In the genomic region with DNA sequence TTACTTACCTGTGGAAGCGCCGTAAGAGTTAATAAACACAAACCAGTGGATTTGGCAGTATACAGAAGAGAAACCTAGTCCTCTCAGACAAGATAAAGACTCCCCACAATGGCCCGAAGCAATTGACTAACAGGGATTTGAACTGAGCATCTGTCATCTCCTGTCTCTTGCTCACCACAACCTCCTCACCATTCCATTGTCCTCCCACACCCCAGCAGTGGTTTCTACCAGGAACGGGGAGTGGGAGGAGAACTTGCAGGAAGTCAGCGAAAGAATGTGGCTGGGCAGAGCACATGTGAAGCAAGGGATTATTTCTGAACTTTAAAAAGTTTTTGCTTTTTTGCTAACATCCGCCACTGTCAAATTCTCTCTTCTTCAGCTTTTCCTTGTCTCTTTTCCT, we compare ENCODE assay signal across 20 cellular contexts. TPM values are rescaled to one million over a fixed set of nuclear protein-coding genes. Genes with fewer than 3 reads are reported as not detected.
DNase-seq lines count a peak whose midpoint lies in the region; ATAC-seq and TF ChIP-seq lines count a peak whose summit lies in the region.
"Had no signal": no experiment of that assay in that cellular context is flagged by ENCODE, and none has a peak within 500 bp of the region (broad histone marks: within the 10 kb centered on the region; RNA-seq: fewer than 3 reads in every experiment).

No MANE protein-coding gene starts in this region.

- peak overlapping the region; percentile 15 for H3K9ac ChIP-seq in mammary epithelial cell (ENCODE audit: insufficient read depth, low read length)

- H3K27me3 Mint-ChIP-seq in T-helper 17 cell, result peaks cover 34% of the 10 kb centered on the region

- H3K36me3 Mint-ChIP-seq in T-helper 17 cell (ENCODE audit: low read depth), result no peaks in the 10 kb centered on the region

- H2AFZ ChIP-seq in mammary epithelial cell (ENCODE audit: low read depth, low read length), result peak overlapping the region; percentile 75

- H3K4me1 ChIP-seq in mammary epithelial cell (ENCODE audit: insufficient read depth, low read length), result peaks cover 33% of the 10 kb centered on the region
- H3K4me1 ChIP-seq: HAP-1, thyroid gland had no signal

- no peaks in the 10 kb centered on the region for H3K4me1 Mint-ChIP-seq in T-helper 17 cell
- H3K4me1 Mint-ChIP-seq: activated naive CD8-positive, alpha-beta T cell treated with anti-CD3 and anti-CD28 coated beads, Interleukin-2, amount 50 U/mL, for 24 hours had no signal

- H3K4me3 ChIP-seq in AG09309 (ENCODE audit: control insufficient read depth, low read depth, low read length) (no peak overlapping the region), mammary epithelial cell (replicated peaks in 1 of 3; ENCODE audit: insufficient read depth in 1 of 3, low read depth in 2 of 3, low read length in 3 of 3) (no peak overlapping the region)
- H3K4me3 ChIP-seq: HAP-1, thyroid gland had no signal

- BruUV-seq in mammary epithelial cell (replicated peaks; lab: Mats Ljungman, UMichigan), result no TSS peak

- H4K20me1 ChIP-seq in mammary epithelial cell (ENCODE audit: insufficient read depth, low read length), result no peaks in the 10 kb centered on the region

- H3K4me3 Mint-ChIP-seq in T-helper 17 cell, result no peak overlapping the region
- H3K4me3 Mint-ChIP-seq: activated naive CD8-positive, alpha-beta T cell treated with anti-CD3 and anti-CD28 coated beads, Interleukin-2, amount 50 U/mL, for 24 hours had no signal

- H3K27ac ChIP-seq in mammary epithelial cell (ENCODE audit: insufficient read depth, low read depth, low read length), result peak overlapping the region; percentile 78
- H3K27ac ChIP-seq: thyroid gland had no signal

- WGBS in mammary epithelial cell (ENCODE audit: low coverage, missing lambda C conversion rate), result 5% methylated on average over 6 of the region's 6 CpGs

- no peaks in the 10 kb centered on the region for H3K79me2 ChIP-seq in mammary epithelial cell (ENCODE audit: insufficient read depth, low read length)

- in situ Hi-C loops in mammary epithelial cell (cut with MboI; ENCODE audit: low sequenced_read_pairs in 2 of 2), result no loop called here

- H3K27ac Mint-ChIP-seq in T-helper 17 cell, result no peak overlapping the region
- H3K27ac Mint-ChIP-seq: activated naive CD8-positive, alpha-beta T cell treated with anti-CD3 and anti-CD28 coated beads, Interleukin-2, amount 50 U/mL, for 24 hours had no signal

- TF ChIP-seq CTCF in AG09309 (IDR thresholded peaks at IDR 0.05; ENCODE audit: control insufficient read depth, insufficient read depth, low read depth, low read length, missing control alignments) (no peak), mammary epithelial cell (conservative IDR thresholded peaks at IDR 0.05 in 1 of 2, IDR thresholded peaks at IDR 0.05 in 1 of 2; ENCODE audit: extremely low read depth in 1 of 2, insufficient read depth in 1 of 2, low read depth in 1 of 2, low read length in 2 of 2) (no peak)

- DNase-seq in AG09309 (ENCODE audit: low read depth) (peak; percentile 66), Kasumi-1 (lab: John Stamatoyannopoulos, UW) (peak; percentile 31 to 42), mammary epithelial cell (peak; percentile 88), lung microvascular endothelial cell (ENCODE audit: low read depth in 2 of 2) (peak; percentile 2 to 6), NCI-H1436 (lab: John Stamatoyannopoulos, UW) (no peak), T-helper 17 cell (no peak), NCI-H1105 (lab: John Stamatoyannopoulos, UW) (no peak), NCI-H82 (lab: John Stamatoyannopoulos, UW) (no peak)
- DNase-seq: activated naive CD8-positive, alpha-beta T cell treated with anti-CD3 and anti-CD28 coated beads, Interleukin-2, amount 50 U/mL, for 24 hours; dermis blood vessel endothelial cell; DMS79 treated with DMSO at 0.1 percent for 48 hours; NCI-H1092 treated with DMSO at 0.1 percent for 48 hours; NCI-H524; Right ventricle myocardium superior; stimulated activated CD4-positive, alpha-beta T cell treated with anti-CD3 and anti-CD28 coated beads, Interleukin-12 subunit alpha, Interleukin-12 subunit beta, amount 100 ng/mL, for 4 hours; thyroid gland had no signal

- CTCF ChIA-PET in mammary epithelial cell (lab: Charles Lee; ENCODE audit: low non-redundant PET), result no interaction called here

- H3K36me3 ChIP-seq in mammary epithelial cell (ENCODE audit: insufficient read depth, low read length), result no peaks in the 10 kb centered on the region
- H3K36me3 ChIP-seq: HAP-1, thyroid gland had no signal

- intact Hi-C loops in mammary epithelial cell (cut with micrococcal nuclease), result no loop called here

- dilution Hi-C loops in mammary epithelial cell (cut with HindIII; ENCODE audit: low sequenced_read_pairs), result no loop called here

- H3K9me3 ChIP-seq in mammary epithelial cell (replicated peaks; ENCODE audit: insufficient read depth, low read length) (peaks cover 2% of the 10 kb centered on the region), T-helper 17 cell (ENCODE audit: control insufficient read depth, low read length, poor library complexity, severe bottlenecking) (no peaks in the 10 kb centered on the region)
- H3K9me3 ChIP-seq: HAP-1, thyroid gland had no signal

- H3K4me2 ChIP-seq in mammary epithelial cell (ENCODE audit: insufficient read depth, low read depth, low read length), result peak overlapping the region; percentile 61

- H3K27me3 ChIP-seq in mammary epithelial cell (ENCODE audit: insufficient read depth, low read length), result no peaks in the 10 kb centered on the region
- H3K27me3 ChIP-seq: thyroid gland had no signal

- no peak for ATAC-seq in T-helper 17 cell
- ATAC-seq: activated naive CD8-positive, alpha-beta T cell treated with anti-CD3 and anti-CD28 coated beads, Interleukin-2, amount 50 U/mL, for 24 hours; left lobe of liver had no signal

RNA-seq across cellular contexts. Expression of gene TAAR1, which starts 24.6 kb away (rescaled TPM):
- total RNA-seq in mammary epithelial cell (not detected), lung microvascular endothelial cell (not detected in 2 replicates), T-helper 17 cell (not detected)
- polyA plus RNA-seq in mammary epithelial cell, result not detected
- polyA minus RNA-seq in mammary epithelial cell, result not detected
- total RNA-seq: dermis blood vessel endothelial cell, frontal cortex, left lobe of liver, Right ventricle myocardium superior, thyroid gland had no signal
- polyA plus RNA-seq: AG04450 had no signal

RNA-seq across cellular contexts. Expression of gene VNN1, which starts 30.3 kb away (rescaled TPM):
- total RNA-seq in mammary epithelial cell (under 1 TPM; under 0.01 to 0.09 TPM), lung microvascular endothelial cell (under 0.01 TPM in 1 of 2 replicates, not detected in the other), T-helper 17 cell (under 1 TPM; 0.22 to 0.42 TPM)
- polyA plus RNA-seq in mammary epithelial cell, result 0.17 TPM
- polyA minus RNA-seq in mammary epithelial cell, result not detected
- total RNA-seq: dermis blood vessel endothelial cell had no signal

RNA-seq across cellular contexts. Expression of gene TAAR2, which starts 59.5 kb away (rescaled TPM):
- not detected for total RNA-seq in mammary epithelial cell
- polyA plus RNA-seq in mammary epithelial cell, result not detected
- polyA minus RNA-seq in mammary epithelial cell, result not detected
- total RNA-seq in lung microvascular endothelial cell, result not detected in 2 replicates
- total RNA-seq in T-helper 17 cell, result not detected
- total RNA-seq: dermis blood vessel endothelial cell, frontal cortex, left lobe of liver, Right ventricle myocardium superior, thyroid gland had no signal
- polyA plus RNA-seq: AG04450 had no signal

Comparison
In these comparisons a context has a peak if more than half of its experiments do, and no peak if none do; other contexts are left out.
1. DNase-seq: peak in AG09309 (single experiment), Kasumi-1 (2 of 2), mammary epithelial cell (single experiment) and lung microvascular endothelial cell (2 of 2); none in NCI-H1436 (single experiment), T-helper 17 cell (0 of 3), NCI-H1105 (single experiment) and NCI-H82 (single experiment).